In genomic region chr18:57959278-57959677, GRCh38 we compare ENCODE assay signal across 9 cellular contexts.
DNase-seq lines count a peak whose midpoint lies in the region; ATAC-seq and TF ChIP-seq lines count a peak whose summit lies in the region.
"Had no signal": no experiment of that assay in that cellular context is flagged by ENCODE, and none has a peak within 500 bp of the region (broad histone marks: within the 10 kb centered on the region; RNA-seq: fewer than 3 reads in every experiment).

No MANE protein-coding gene starts in this region.

- peak; percentile 36 for ATAC-seq in activated naive CD8-positive, alpha-beta T cell treated with anti-CD3 and anti-CD28 coated beads, Interleukin-2, amount 10 ng/mL, durations not matched to agents 7 days and 5 days (ENCODE audit: low read depth)
- ATAC-seq in HG02885 (IDR thresholded peaks at IDR 0.05; ENCODE audit: poor library complexity, unreplicated experiment) (no peak), GM19452 (IDR thresholded peaks at IDR 0.05; ENCODE audit: unreplicated experiment) (no peak)

- H3K4me1 Mint-ChIP-seq in activated naive CD8-positive, alpha-beta T cell treated with anti-CD3 and anti-CD28 coated beads, Interleukin-2, amount 10 ng/mL, durations not matched to agents 7 days and 5 days: peaks cover 2% of the 10 kb centered on the region
- H3K4me1 Mint-ChIP-seq in activated naive CD8-positive, alpha-beta T cell treated with anti-CD3 and anti-CD28 coated beads for 36 hours: no peaks in the 10 kb centered on the region
- H3K4me1 Mint-ChIP-seq: activated naive CD4-positive, alpha-beta T cell treated with anti-CD3 and anti-CD28 coated beads, Interleukin-2, amount 50 U/mL, for 24 hours had no signal

- peaks cover 28% of the 10 kb centered on the region for H3K27me3 Mint-ChIP-seq in activated naive CD8-positive, alpha-beta T cell treated with anti-CD3 and anti-CD28 coated beads, Interleukin-2, amount 10 ng/mL, durations not matched to agents 7 days and 5 days
- H3K27me3 Mint-ChIP-seq in activated naive CD8-positive, alpha-beta T cell treated with anti-CD3 and anti-CD28 coated beads for 36 hours: peaks cover 20% of the 10 kb centered on the region

- no peaks in the 10 kb centered on the region for H3K27me3 ChIP-seq in stomach

- H3K4me1 ChIP-seq in stomach: no peaks in the 10 kb centered on the region

- no peak for TF ChIP-seq POLR2A in stomach (IDR thresholded peaks at IDR 0.05)

- no peaks in the 10 kb centered on the region for H3K36me3 ChIP-seq in stomach

- intact Hi-C loops in stomach (cut with DNase I; ENCODE audit: low total_unique reads): no loop called here

- peak; percentile 50 for TF ChIP-seq CTCF in LNCaP clone FGC (IDR thresholded peaks at IDR 0.05; ENCODE audit: control insufficient read depth, extremely low read depth, insufficient read depth)
- TF ChIP-seq CTCF in stomach (IDR thresholded peaks at IDR 0.05): peak in 5 of 7 experiments; percentile 9 to 57 (median 38)

- TF ChIP-seq EP300 in stomach (IDR thresholded peaks at IDR 0.05): no peak

- WGBS in stomach, 5 donors: 14 to 29% (median 26%) methylated on average over 3 of the region's 3 CpGs

- no peaks in the 10 kb centered on the region for H3K9me3 Mint-ChIP-seq in activated naive CD8-positive, alpha-beta T cell treated with anti-CD3 and anti-CD28 coated beads, Interleukin-2, amount 10 ng/mL, durations not matched to agents 7 days and 5 days
- H3K9me3 Mint-ChIP-seq in activated naive CD8-positive, alpha-beta T cell treated with anti-CD3 and anti-CD28 coated beads for 36 hours: no peaks in the 10 kb centered on the region
- H3K9me3 Mint-ChIP-seq: activated naive CD4-positive, alpha-beta T cell treated with anti-CD3 and anti-CD28 coated beads, Interleukin-2, amount 50 U/mL, for 24 hours had no signal

- H3K4me3 ChIP-seq in LNCaP clone FGC (ENCODE audit: low read depth, low read length) (no peak overlapping the region), stomach (no peak overlapping the region)

- H3K27ac Mint-ChIP-seq in activated naive CD8-positive, alpha-beta T cell treated with anti-CD3 and anti-CD28 coated beads, Interleukin-2, amount 10 ng/mL, durations not matched to agents 7 days and 5 days: no peak overlapping the region
- no peak overlapping the region for H3K27ac Mint-ChIP-seq in activated naive CD8-positive, alpha-beta T cell treated with anti-CD3 and anti-CD28 coated beads for 36 hours
- H3K27ac Mint-ChIP-seq: activated naive CD4-positive, alpha-beta T cell treated with anti-CD3 and anti-CD28 coated beads, Interleukin-2, amount 50 U/mL, for 24 hours had no signal

- H3K4me3 Mint-ChIP-seq in activated naive CD8-positive, alpha-beta T cell treated with anti-CD3 and anti-CD28 coated beads, Interleukin-2, amount 10 ng/mL, durations not matched to agents 7 days and 5 days: no peak overlapping the region
- no peak overlapping the region for H3K4me3 Mint-ChIP-seq in activated naive CD8-positive, alpha-beta T cell treated with anti-CD3 and anti-CD28 coated beads for 36 hours
- H3K4me3 Mint-ChIP-seq: activated naive CD4-positive, alpha-beta T cell treated with anti-CD3 and anti-CD28 coated beads, Interleukin-2, amount 50 U/mL, for 24 hours had no signal

- H3K27ac ChIP-seq in stomach: no peak overlapping the region

- DNase-seq in activated naive CD8-positive, alpha-beta T cell treated with anti-CD3 and anti-CD28 coated beads, Interleukin-2, amount 10 ng/mL, durations not matched to agents 7 days and 5 days: no peak
- no peak for DNase-seq in activated naive CD8-positive, alpha-beta T cell treated with anti-CD3 and anti-CD28 coated beads for 36 hours
- no peak for DNase-seq in LNCaP clone FGC (ENCODE audit: low read depth)
- DNase-seq in SK-N-DZ (ENCODE audit: low spot score): peak; percentile 30
- DNase-seq in glomerular endothelial cell (ENCODE audit: extremely low read depth, low read depth, low spot score): peak; percentile 23
- DNase-seq in stomach: peak; percentile 69

- H3K9me3 ChIP-seq in stomach: no peaks in the 10 kb centered on the region

- POLR2A ChIA-PET in activated naive CD8-positive, alpha-beta T cell treated with anti-CD3 and anti-CD28 coated beads, Interleukin-2, amount 10 ng/mL, durations not matched to agents 7 days and 5 days (lab: Charles Lee): interaction anchor here (0.8 kb wide), 1 partner anchor 176 kb away, joined by 3 read pairs; no protein-coding TSS in a partner anchor

- no peaks in the 10 kb centered on the region for H3K36me3 Mint-ChIP-seq in activated naive CD8-positive, alpha-beta T cell treated with anti-CD3 and anti-CD28 coated beads, Interleukin-2, amount 10 ng/mL, durations not matched to agents 7 days and 5 days
- H3K36me3 Mint-ChIP-seq in activated naive CD8-positive, alpha-beta T cell treated with anti-CD3 and anti-CD28 coated beads for 36 hours: no peaks in the 10 kb centered on the region
- H3K36me3 Mint-ChIP-seq: activated naive CD4-positive, alpha-beta T cell treated with anti-CD3 and anti-CD28 coated beads, Interleukin-2, amount 50 U/mL, for 24 hours had no signal

Comparison
In these comparisons a context has a peak if more than half of its experiments do, and no peak if none do; other contexts are left out.
1. DNase-seq: peak in SK-N-DZ (single experiment), glomerular endothelial cell (single experiment) and stomach (single experiment); none in activated naive CD8-positive, alpha-beta T cell treated with anti-CD3 and anti-CD28 coated beads, Interleukin-2, amount 10 ng/mL, durations not matched to agents 7 days and 5 days (single experiment), activated naive CD8-positive, alpha-beta T cell treated with anti-CD3 and anti-CD28 coated beads for 36 hours (single experiment) and LNCaP clone FGC (single experiment).